In genomic region chr12:22360772-22361171, GRCh38 we compare ENCODE assay signal across 31 cellular contexts. TPM values are rescaled to one million over a fixed set of nuclear protein-coding genes. Genes with fewer than 3 reads are reported as not detected.
"Had no signal": no experiment of that assay in that cellular context is flagged by ENCODE, and none has a peak within 500 bp of the region (broad histone marks: within the 10 kb centered on the region; RNA-seq: fewer than 3 reads in every experiment).

No MANE protein-coding gene starts in this region.

- H3K27me3 ChIP-seq: colonic mucosa, dorsolateral prefrontal cortex, hepatocyte, sigmoid colon had no signal

- H3K4me2 ChIP-seq: hepatocyte, smooth muscle cell had no signal

- H3K27ac Mint-ChIP-seq: activated B cell treated with CpG ODN at 0.5 μM for 24 hours; activated CD4-positive, alpha-beta T cell treated with anti-CD3 and anti-CD28 coated beads for 36 hours; activated naive CD4-positive, alpha-beta T cell treated with anti-CD3 and anti-CD28 coated beads for 36 hours; activated naive CD8-positive, alpha-beta T cell treated with anti-CD3 and anti-CD28 coated beads, Interleukin-2, amount 10 ng/mL, durations not matched to agents 7 days and 5 days; activated T-cell treated with anti-CD3 and anti-CD28 coated beads, Interleukin-2, amount 50 U/mL, for 72 hours; effector memory CD8-positive, alpha-beta T cell; immature natural killer cell; memory B cell; T-cell; T-helper 2 cell treated with Interferon-gamma antibody and Interleukin-4, amounts not matched to agents 5 μg/mL and 100 μg/mL, for 36 hours; type B pancreatic cell had no signal

- H3K36me3 Mint-ChIP-seq: activated naive CD8-positive, alpha-beta T cell treated with anti-CD3 and anti-CD28 coated beads, Interleukin-2, amount 10 ng/mL, durations not matched to agents 7 days and 5 days; immature natural killer cell; memory B cell; T-cell; type B pancreatic cell had no signal

- H3K9me3 Mint-ChIP-seq: activated B cell treated with CpG ODN at 0.5 μM for 24 hours; activated naive CD4-positive, alpha-beta T cell treated with anti-CD3 and anti-CD28 coated beads for 36 hours; activated naive CD8-positive, alpha-beta T cell treated with anti-CD3 and anti-CD28 coated beads, Interleukin-2, amount 10 ng/mL, durations not matched to agents 7 days and 5 days; activated T-cell treated with anti-CD3 and anti-CD28 coated beads, Interleukin-2, amount 50 U/mL, for 72 hours; effector memory CD8-positive, alpha-beta T cell; immature natural killer cell; memory B cell; T-cell; T-helper 2 cell treated with Interferon-gamma antibody and Interleukin-4, amounts not matched to agents 5 μg/mL and 100 μg/mL, for 36 hours; type B pancreatic cell had no signal

- FAIRE-seq: bronchial epithelial cell, endothelial cell of umbilical vein had no signal

- H3K36me3 ChIP-seq: colonic mucosa, sigmoid colon, thoracic aorta had no signal

- H3K27ac ChIP-seq: colonic mucosa, dorsolateral prefrontal cortex, hepatocyte, sigmoid colon, thoracic aorta had no signal

- H3K79me2 ChIP-seq: hepatocyte had no signal

- H3K4me1 ChIP-seq: colonic mucosa, sigmoid colon had no signal

- H3K9me3 ChIP-seq: colonic mucosa, sigmoid colon, thoracic aorta had no signal

- H3K4me1 Mint-ChIP-seq: activated B cell treated with CpG ODN at 0.5 μM for 24 hours; activated CD4-positive, alpha-beta T cell treated with anti-CD3 and anti-CD28 coated beads for 36 hours; activated naive CD8-positive, alpha-beta T cell treated with anti-CD3 and anti-CD28 coated beads, Interleukin-2, amount 10 ng/mL, durations not matched to agents 7 days and 5 days; immature natural killer cell; memory B cell; neural crest cell; T-cell had no signal

- ATAC-seq: activated CD4-positive, alpha-beta T cell treated with anti-CD3 and anti-CD28 coated beads for 36 hours; activated T-cell treated with anti-CD3 and anti-CD28 coated beads, Interleukin-2, amount 50 U/mL, for 72 hours; effector memory CD8-positive, alpha-beta T cell; esophagus mucosa; left ventricle myocardium superior; T-cell had no signal

- H3K4me3 ChIP-seq: colonic mucosa, dorsolateral prefrontal cortex, hepatocyte, sigmoid colon, smooth muscle cell, thoracic aorta had no signal

- DNase-seq: activated B cell treated with CpG ODN at 0.5 μM for 24 hours; activated CD4-positive, alpha-beta T cell treated with anti-CD3 and anti-CD28 coated beads for 36 hours; activated CD4-positive, alpha-beta T cell treated with anti-CD3 and anti-CD28 coated beads, Interleukin-2, amount 50 U/mL, for 48 hours; activated effector memory CD4-positive, alpha-beta T cell treated with Interleukin-2 at 50 U/mL for 16 hours; activated naive CD4-positive, alpha-beta T cell treated with anti-CD3 and anti-CD28 coated beads for 36 hours; activated naive CD8-positive, alpha-beta T cell treated with anti-CD3 and anti-CD28 coated beads, Interleukin-2, amount 10 ng/mL, durations not matched to agents 7 days and 5 days; activated T-cell treated with anti-CD3 and anti-CD28 coated beads, Interleukin-2, amount 50 U/mL, for 72 hours; amniotic stem cell; colonic mucosa; dorsolateral prefrontal cortex; effector memory CD8-positive, alpha-beta T cell; foreskin melanocyte; glutamatergic neuron; immature natural killer cell; kidney glomerular epithelial cell; left ventricle myocardium superior; occipital lobe; sigmoid colon; stimulated activated CD4-positive, alpha-beta T cell treated with anti-CD3 and anti-CD28 coated beads, Interleukin-4, amount 100 ng/mL, for 1 hour; stimulated activated naive CD4-positive, alpha-beta T cell; T-cell had no signal

- H3K4me3 Mint-ChIP-seq: activated B cell treated with CpG ODN at 0.5 μM for 24 hours; activated CD4-positive, alpha-beta T cell treated with anti-CD3 and anti-CD28 coated beads for 36 hours; activated naive CD4-positive, alpha-beta T cell treated with anti-CD3 and anti-CD28 coated beads for 36 hours; activated naive CD8-positive, alpha-beta T cell treated with anti-CD3 and anti-CD28 coated beads, Interleukin-2, amount 10 ng/mL, durations not matched to agents 7 days and 5 days; activated T-cell treated with anti-CD3 and anti-CD28 coated beads, Interleukin-2, amount 50 U/mL, for 72 hours; effector memory CD8-positive, alpha-beta T cell; immature natural killer cell; memory B cell; neural crest cell; T-cell; T-helper 2 cell treated with Interferon-gamma antibody and Interleukin-4, amounts not matched to agents 5 μg/mL and 100 μg/mL, for 36 hours; type B pancreatic cell had no signal

- H3K27me3 Mint-ChIP-seq: type B pancreatic cell had no signal

- H2AFZ ChIP-seq: hepatocyte had no signal

RNA-seq across cellular contexts. Expression of gene ST8SIA1, which starts 26.3 kb away (rescaled TPM):
- total RNA-seq: endothelial cell of umbilical vein had no signal
- polyA plus RNA-seq: endothelial cell of umbilical vein, immature natural killer cell had no signal
